In the genomic region with DNA sequence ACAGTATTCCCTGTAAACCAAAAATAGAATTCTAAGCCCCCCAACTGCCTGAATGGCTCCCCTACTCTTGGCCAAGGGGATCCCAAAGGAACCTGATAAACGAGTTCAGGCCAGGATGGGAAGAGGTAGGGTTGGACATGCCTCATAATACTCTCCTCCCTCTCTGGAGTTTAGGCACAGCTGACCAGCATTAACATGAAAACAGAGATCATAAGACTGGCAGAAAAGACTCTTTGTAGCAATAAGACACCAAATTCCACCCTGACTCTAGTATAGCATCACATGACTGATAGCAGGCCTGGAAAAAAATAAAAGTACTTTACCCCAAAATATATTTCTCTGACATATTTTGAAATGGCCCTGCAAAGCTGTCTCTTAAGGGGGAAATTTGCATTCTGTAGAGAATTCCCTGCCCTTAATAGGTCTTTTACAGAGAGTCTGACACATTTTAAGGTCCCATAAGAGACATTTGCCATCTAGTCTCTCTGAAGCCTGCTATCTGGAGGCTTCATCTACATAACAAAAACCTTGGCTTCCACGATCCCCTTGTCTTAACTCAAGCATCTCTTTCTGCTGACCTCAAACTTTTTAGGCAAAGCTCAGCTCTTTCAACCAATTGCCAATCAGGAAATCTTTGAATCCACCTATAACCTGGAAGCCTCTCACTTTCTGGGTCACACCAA, we compare ENCODE assay signal across 1 cellular context.
TF ChIP-seq lines count a peak whose summit lies in the region.

No MANE protein-coding gene starts in this region.

TF ChIP-seq in SK-N-SH treated with all-trans-retinoic acid at 6 μM for 48 hours, 23 proteins besides CTCF, POLR2A, EP300 and RAD21 (continued from another document):
- TF ChIP-seq, protein P1, sequence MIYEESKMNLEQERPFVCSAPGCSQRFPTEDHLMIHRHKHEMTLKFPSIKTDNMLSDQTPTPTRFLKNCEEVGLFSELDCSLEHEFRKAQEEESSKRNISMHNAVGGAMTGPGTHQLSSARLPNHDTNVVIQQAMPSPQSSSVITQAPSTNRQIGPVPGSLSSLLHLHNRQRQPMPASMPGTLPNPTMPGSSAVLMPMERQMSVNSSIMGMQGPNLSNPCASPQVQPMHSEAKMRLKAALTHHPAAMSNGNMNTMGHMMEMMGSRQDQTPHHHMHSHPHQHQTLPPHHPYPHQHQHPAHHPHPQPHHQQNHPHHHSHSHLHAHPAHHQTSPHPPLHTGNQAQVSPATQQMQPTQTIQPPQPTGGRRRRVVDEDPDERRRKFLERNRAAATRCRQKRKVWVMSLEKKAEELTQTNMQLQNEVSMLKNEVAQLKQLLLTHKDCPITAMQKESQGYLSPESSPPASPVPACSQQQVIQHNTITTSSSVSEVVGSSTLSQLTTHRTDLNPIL (CRISPR knock-in tag; IDR thresholded peaks at IDR 0.05; ENCODE audit: low read depth): no peak
- TF ChIP-seq, protein P2, sequence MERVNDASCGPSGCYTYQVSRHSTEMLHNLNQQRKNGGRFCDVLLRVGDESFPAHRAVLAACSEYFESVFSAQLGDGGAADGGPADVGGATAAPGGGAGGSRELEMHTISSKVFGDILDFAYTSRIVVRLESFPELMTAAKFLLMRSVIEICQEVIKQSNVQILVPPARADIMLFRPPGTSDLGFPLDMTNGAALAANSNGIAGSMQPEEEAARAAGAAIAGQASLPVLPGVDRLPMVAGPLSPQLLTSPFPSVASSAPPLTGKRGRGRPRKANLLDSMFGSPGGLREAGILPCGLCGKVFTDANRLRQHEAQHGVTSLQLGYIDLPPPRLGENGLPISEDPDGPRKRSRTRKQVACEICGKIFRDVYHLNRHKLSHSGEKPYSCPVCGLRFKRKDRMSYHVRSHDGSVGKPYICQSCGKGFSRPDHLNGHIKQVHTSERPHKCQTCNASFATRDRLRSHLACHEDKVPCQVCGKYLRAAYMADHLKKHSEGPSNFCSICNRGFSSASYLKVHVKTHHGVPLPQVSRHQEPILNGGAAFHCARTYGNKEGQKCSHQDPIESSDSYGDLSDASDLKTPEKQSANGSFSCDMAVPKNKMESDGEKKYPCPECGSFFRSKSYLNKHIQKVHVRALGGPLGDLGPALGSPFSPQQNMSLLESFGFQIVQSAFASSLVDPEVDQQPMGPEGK (CRISPR knock-in tag; IDR thresholded peaks at IDR 0.05; ENCODE audit: borderline replicate concordance): no peak
- TF ChIP-seq, protein P3, sequence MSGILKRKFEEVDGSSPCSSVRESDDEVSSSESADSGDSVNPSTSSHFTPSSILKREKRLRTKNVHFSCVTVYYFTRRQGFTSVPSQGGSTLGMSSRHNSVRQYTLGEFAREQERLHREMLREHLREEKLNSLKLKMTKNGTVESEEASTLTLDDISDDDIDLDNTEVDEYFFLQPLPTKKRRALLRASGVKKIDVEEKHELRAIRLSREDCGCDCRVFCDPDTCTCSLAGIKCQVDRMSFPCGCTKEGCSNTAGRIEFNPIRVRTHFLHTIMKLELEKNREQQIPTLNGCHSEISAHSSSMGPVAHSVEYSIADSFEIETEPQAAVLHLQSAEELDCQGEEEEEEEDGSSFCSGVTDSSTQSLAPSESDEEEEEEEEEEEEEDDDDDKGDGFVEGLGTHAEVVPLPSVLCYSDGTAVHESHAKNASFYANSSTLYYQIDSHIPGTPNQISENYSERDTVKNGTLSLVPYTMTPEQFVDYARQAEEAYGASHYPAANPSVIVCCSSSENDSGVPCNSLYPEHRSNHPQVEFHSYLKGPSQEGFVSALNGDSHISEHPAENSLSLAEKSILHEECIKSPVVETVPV (CRISPR knock-in tag; IDR thresholded peaks at IDR 0.05): no peak
- TF ChIP-seq, protein P4, sequence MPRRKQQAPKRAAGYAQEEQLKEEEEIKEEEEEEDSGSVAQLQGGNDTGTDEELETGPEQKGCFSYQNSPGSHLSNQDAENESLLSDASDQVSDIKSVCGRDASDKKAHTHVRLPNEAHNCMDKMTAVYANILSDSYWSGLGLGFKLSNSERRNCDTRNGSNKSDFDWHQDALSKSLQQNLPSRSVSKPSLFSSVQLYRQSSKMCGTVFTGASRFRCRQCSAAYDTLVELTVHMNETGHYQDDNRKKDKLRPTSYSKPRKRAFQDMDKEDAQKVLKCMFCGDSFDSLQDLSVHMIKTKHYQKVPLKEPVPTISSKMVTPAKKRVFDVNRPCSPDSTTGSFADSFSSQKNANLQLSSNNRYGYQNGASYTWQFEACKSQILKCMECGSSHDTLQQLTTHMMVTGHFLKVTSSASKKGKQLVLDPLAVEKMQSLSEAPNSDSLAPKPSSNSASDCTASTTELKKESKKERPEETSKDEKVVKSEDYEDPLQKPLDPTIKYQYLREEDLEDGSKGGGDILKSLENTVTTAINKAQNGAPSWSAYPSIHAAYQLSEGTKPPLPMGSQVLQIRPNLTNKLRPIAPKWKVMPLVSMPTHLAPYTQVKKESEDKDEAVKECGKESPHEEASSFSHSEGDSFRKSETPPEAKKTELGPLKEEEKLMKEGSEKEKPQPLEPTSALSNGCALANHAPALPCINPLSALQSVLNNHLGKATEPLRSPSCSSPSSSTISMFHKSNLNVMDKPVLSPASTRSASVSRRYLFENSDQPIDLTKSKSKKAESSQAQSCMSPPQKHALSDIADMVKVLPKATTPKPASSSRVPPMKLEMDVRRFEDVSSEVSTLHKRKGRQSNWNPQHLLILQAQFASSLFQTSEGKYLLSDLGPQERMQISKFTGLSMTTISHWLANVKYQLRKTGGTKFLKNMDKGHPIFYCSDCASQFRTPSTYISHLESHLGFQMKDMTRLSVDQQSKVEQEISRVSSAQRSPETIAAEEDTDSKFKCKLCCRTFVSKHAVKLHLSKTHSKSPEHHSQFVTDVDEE (CRISPR knock-in tag; IDR thresholded peaks at IDR 0.05): no peak
- TF ChIP-seq ZNF70 (CRISPR knock-in tag; IDR thresholded peaks at IDR 0.05): no peak
TF ChIP-seq in SK-N-SH treated with all-trans-retinoic acid at 6 μM for 48 hours: peak in this region for 0.
